In the genomic region with DNA sequence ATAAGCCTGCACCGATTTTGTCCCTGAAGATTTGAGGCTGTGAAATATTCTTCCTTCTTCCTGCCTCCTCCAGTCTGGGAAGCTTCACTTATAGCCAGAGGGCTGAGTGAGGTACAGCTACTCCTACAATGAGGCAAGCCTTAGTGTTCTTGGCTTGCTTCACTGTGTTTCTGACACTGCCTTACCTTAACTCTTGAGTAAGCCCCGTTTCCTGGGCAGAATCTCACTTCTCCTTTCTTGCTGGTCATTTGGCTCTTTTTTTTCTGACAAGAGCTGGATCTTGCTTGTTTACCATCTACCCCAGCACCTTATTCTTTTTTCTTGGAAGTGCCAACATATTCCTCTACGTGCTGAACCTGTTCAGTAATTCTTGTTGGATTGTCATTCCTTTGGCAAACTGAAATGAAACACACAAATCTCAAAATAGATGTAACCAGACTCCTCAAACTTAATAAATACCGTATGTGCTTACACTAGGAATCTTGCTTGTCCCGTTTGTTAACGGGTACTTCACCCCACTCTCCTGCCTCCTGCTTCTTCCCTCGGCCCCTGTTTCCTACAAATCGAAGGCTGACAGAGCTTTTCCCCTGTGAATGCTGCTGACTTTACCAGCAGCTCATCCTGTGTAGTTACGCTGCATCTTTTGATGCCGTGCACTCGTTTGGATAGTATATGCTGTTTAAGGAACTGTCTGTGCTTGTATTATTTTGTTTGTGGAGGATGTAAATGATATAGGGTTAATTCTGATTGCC, we compare ENCODE assay signal across 8 cellular contexts.
A peak's percentile ranks its signal among the peaks of the same experiment; 100 is the strongest.
DNase-seq lines count a peak whose midpoint lies in the region; ATAC-seq and TF ChIP-seq lines count a peak whose summit lies in the region.

No MANE protein-coding gene starts in this region.

- H3K4me3 ChIP-seq in ascending aorta, result peak overlapping the region in 1 of 2 donors; percentile 20

- H3K4me1 Mint-ChIP-seq in neural crest cell, result peaks cover 87% of the 10 kb centered on the region
- peaks cover 4% of the 10 kb centered on the region for H3K4me1 Mint-ChIP-seq in activated CD8-positive, alpha-beta T cell treated with anti-CD3 and anti-CD28 coated beads for 36 hours (ENCODE audit: low read depth)

- no peak overlapping the region for H3K4me3 Mint-ChIP-seq in neural crest cell
- H3K4me3 Mint-ChIP-seq in activated CD8-positive, alpha-beta T cell treated with anti-CD3 and anti-CD28 coated beads for 36 hours, result no peak overlapping the region

- peaks cover 4 to 47% of the 10 kb centered on the region in 2 donors for H3K4me1 ChIP-seq in ascending aorta

- POLR2A ChIA-PET in activated CD8-positive, alpha-beta T cell treated with anti-CD3 and anti-CD28 coated beads for 36 hours (lab: Charles Lee), result interaction anchor here (0.6 kb wide), 1 partner anchor 1038 kb away, joined by 3 read pairs; no protein-coding TSS in a partner anchor

- DNase-seq in SIG-M5 treated with dmso at 0.1 percent for 504 hours (lab: John Stamatoyannopoulos, UW; ENCODE audit: unreplicated experiment) (peak; percentile 30), SIG-M5 (lab: John Stamatoyannopoulos, UW) (no peak), ascending aorta (ENCODE audit: low spot score in 2 of 2) (peak in 1 of 2 donors; percentile 69), neural crest cell (ENCODE audit: low read depth, low spot score) (no peak), mesenteric fat pad (ENCODE audit: low spot score) (no peak)
- no peak for DNase-seq in activated CD8-positive, alpha-beta T cell treated with anti-CD3 and anti-CD28 coated beads for 36 hours
- no peak for DNase-seq in stimulated activated CD8-positive, alpha-beta memory T cell treated with anti-CD3 and anti-CD28 coated beads, Interleukin-4, amount 100 ng/mL, for 48 hours

- CTCF ChIA-PET in activated CD8-positive, alpha-beta T cell treated with anti-CD3 and anti-CD28 coated beads for 36 hours (lab: Charles Lee), result interaction anchor here (1.2 to 1.3 kb wide), 2 partner anchors 11 to 169 kb away, joined by 3 read pairs; no protein-coding TSS in a partner anchor

- intact Hi-C loops in ascending aorta (cut with DNase I), result no loop called here
- intact Hi-C loops in activated CD8-positive, alpha-beta T cell treated with anti-CD3 and anti-CD28 coated beads for 36 hours (cut with micrococcal nuclease), result no loop called here

- ATAC-seq in HG03354 (IDR thresholded peaks at IDR 0.05; ENCODE audit: poor library complexity, severe bottlenecking, unreplicated experiment), result peak; percentile 94
- no peak for ATAC-seq in activated CD8-positive, alpha-beta T cell treated with anti-CD3 and anti-CD28 coated beads for 36 hours

- peaks cover 2% of the 10 kb centered on the region for H3K36me3 Mint-ChIP-seq in neural crest cell (ENCODE audit: low read depth)
- no peaks in the 10 kb centered on the region for H3K36me3 Mint-ChIP-seq in activated CD8-positive, alpha-beta T cell treated with anti-CD3 and anti-CD28 coated beads for 36 hours (ENCODE audit: low read depth)

- no peaks in the 10 kb centered on the region for H3K9me3 Mint-ChIP-seq in neural crest cell
- H3K9me3 Mint-ChIP-seq in activated CD8-positive, alpha-beta T cell treated with anti-CD3 and anti-CD28 coated beads for 36 hours, result no peaks in the 10 kb centered on the region

- no peaks in the 10 kb centered on the region for H3K27me3 ChIP-seq in ascending aorta

- H3K9me3 ChIP-seq in ascending aorta, result no peaks in the 10 kb centered on the region

- peak overlapping the region; percentile 29 for H3K27ac Mint-ChIP-seq in neural crest cell (ENCODE audit: unreplicated experiment)
- H3K27ac Mint-ChIP-seq in activated CD8-positive, alpha-beta T cell treated with anti-CD3 and anti-CD28 coated beads for 36 hours, result no peak overlapping the region

- H3K27me3 Mint-ChIP-seq in neural crest cell (ENCODE audit: low read depth), result no peaks in the 10 kb centered on the region
- H3K27me3 Mint-ChIP-seq in activated CD8-positive, alpha-beta T cell treated with anti-CD3 and anti-CD28 coated beads for 36 hours, result peaks cover 5% of the 10 kb centered on the region

- H3K36me3 ChIP-seq in ascending aorta, result no peaks in the 10 kb centered on the region

- no peak for TF ChIP-seq CTCF in ascending aorta (IDR thresholded peaks at IDR 0.05)
- no peak for TF ChIP-seq CTCF in neural crest cell (conservative IDR thresholded peaks at IDR 0.05)
- no peak for TF ChIP-seq CTCF in activated CD8-positive, alpha-beta T cell treated with anti-CD3 and anti-CD28 coated beads for 36 hours (IDR thresholded peaks at IDR 0.05)

- peak overlapping the region; percentile 24 to 37 for H3K27ac ChIP-seq in ascending aorta
